In genomic region chr15:76904461-76905012, GRCh38 we compare ENCODE assay signal across 8 cellular contexts. TPM values are rescaled to one million over a fixed set of nuclear protein-coding genes. Genes with fewer than 3 reads are reported as not detected.
DNase-seq lines count a peak whose midpoint lies in the region; ATAC-seq, FAIRE-seq and TF ChIP-seq lines count a peak whose summit lies in the region.

No MANE protein-coding gene starts in this region.

- H3K4me3 ChIP-seq in SJSA1 (peak overlapping the region; percentile 84), bronchial epithelial cell (ENCODE audit: low read depth, low read length) (peak overlapping the region; percentile 98), smooth muscle cell (peak overlapping the region; percentile 98)

- FAIRE-seq in bronchial epithelial cell (lab: Jason Lieb, UNC), result no peak

- peak overlapping the region; percentile 88 for H2AFZ ChIP-seq in smooth muscle cell (ENCODE audit: low read depth)

- peak overlapping the region; percentile 87 for H3K4me3 Mint-ChIP-seq in activated CD4-positive, alpha-beta T cell treated with anti-CD3 and anti-CD28 coated beads for 36 hours

- peaks cover 34% of the 10 kb centered on the region for H3K4me1 Mint-ChIP-seq in activated CD4-positive, alpha-beta T cell treated with anti-CD3 and anti-CD28 coated beads for 36 hours

- H3K27me3 ChIP-seq in SJSA1 (replicated peaks) (no peaks in the 10 kb centered on the region), bronchial epithelial cell (ENCODE audit: control insufficient read depth, insufficient read depth, low read length) (no peaks in the 10 kb centered on the region), smooth muscle cell (ENCODE audit: low read depth) (no peaks in the 10 kb centered on the region)

- H3F3A ChIP-seq in smooth muscle cell (ENCODE audit: low read depth), result peaks cover 9% of the 10 kb centered on the region

- POLR2A ChIA-PET in activated CD4-positive, alpha-beta T cell treated with anti-CD3 and anti-CD28 coated beads for 36 hours (lab: Charles Lee), result no interaction called here

- no peak for ATAC-seq in activated CD4-positive, alpha-beta T cell treated with anti-CD3 and anti-CD28 coated beads for 36 hours
- peak; percentile 4 for ATAC-seq in HG03095 (IDR thresholded peaks at IDR 0.05; ENCODE audit: unreplicated experiment)

- peaks cover 9% of the 10 kb centered on the region for H3K79me2 ChIP-seq in smooth muscle cell (ENCODE audit: low read depth)

- H3K36me3 ChIP-seq in SJSA1, result peaks cover 5% of the 10 kb centered on the region
- no peaks in the 10 kb centered on the region for H3K36me3 ChIP-seq in bronchial epithelial cell (ENCODE audit: control insufficient read depth, insufficient read depth, low read length)
- no peaks in the 10 kb centered on the region for H3K36me3 ChIP-seq in smooth muscle cell (ENCODE audit: low read depth)

- CTCF ChIA-PET in activated CD4-positive, alpha-beta T cell treated with anti-CD3 and anti-CD28 coated beads for 36 hours (lab: Charles Lee), result interaction anchor here (0.6 to 1.5 kb wide), 4 partner anchors 13 to 115 kb away, joined by 3 to 4 read pairs (median 3); no protein-coding TSS in a partner anchor

- H3K9me3 Mint-ChIP-seq in activated CD4-positive, alpha-beta T cell treated with anti-CD3 and anti-CD28 coated beads for 36 hours (ENCODE audit: low read depth), result peaks cover 2% of the 10 kb centered on the region

- no peaks in the 10 kb centered on the region for H4K20me1 ChIP-seq in smooth muscle cell (ENCODE audit: low read depth)

- TF ChIP-seq CTCF in bronchial epithelial cell (IDR thresholded peaks at IDR 0.05; ENCODE audit: insufficient read depth, low read length, severe bottlenecking), result no peak
- TF ChIP-seq CTCF in smooth muscle cell (IDR thresholded peaks at IDR 0.05; ENCODE audit: borderline replicate concordance, insufficient read depth, poor library complexity, severe bottlenecking), result no peak

- peak overlapping the region; percentile 92 for H3K27ac Mint-ChIP-seq in activated CD4-positive, alpha-beta T cell treated with anti-CD3 and anti-CD28 coated beads for 36 hours

- peaks cover 3% of the 10 kb centered on the region for H3K36me3 Mint-ChIP-seq in activated CD4-positive, alpha-beta T cell treated with anti-CD3 and anti-CD28 coated beads for 36 hours (ENCODE audit: low read depth)

- H3K4me1 ChIP-seq in SJSA1 (replicated peaks) (peaks cover 11% of the 10 kb centered on the region), smooth muscle cell (ENCODE audit: low read depth) (peaks cover 9% of the 10 kb centered on the region)

- intact Hi-C loops in activated CD4-positive, alpha-beta T cell treated with anti-CD3 and anti-CD28 coated beads for 36 hours (cut with DNase I, micrococcal nuclease), result loop anchor here (1.0 to 5.0 kb wide), 7 partner anchors 27 to 594 kb away; partner anchors contain the start of genes RCN2 (in 2 of the 2), ETFA (in 1 of the 2), HMG20A (in 1 of the 2) and ISL2 (in 1 of the 2)

- H3K27ac ChIP-seq in SJSA1 (peak overlapping the region; percentile 49), smooth muscle cell (ENCODE audit: low read depth) (peak overlapping the region; percentile 74)

- H3K9ac ChIP-seq in smooth muscle cell (ENCODE audit: low read depth), result peak overlapping the region; percentile 86

- 4% methylated on average over 29 of the region's 29 CpGs for WGBS in smooth muscle cell (ENCODE audit: low lambda C conversion rate)

- no peaks in the 10 kb centered on the region for H3K27me3 Mint-ChIP-seq in activated CD4-positive, alpha-beta T cell treated with anti-CD3 and anti-CD28 coated beads for 36 hours

- peak overlapping the region; percentile 96 for H3K4me2 ChIP-seq in smooth muscle cell

- peak; percentile 42 for DNase-seq in activated CD4-positive, alpha-beta T cell treated with anti-CD3 and anti-CD28 coated beads for 36 hours
- no peak for DNase-seq in activated CD4-positive, alpha-beta T cell treated with anti-CD3 and anti-CD28 coated beads, Interleukin-2, amount 50 U/mL, for 4 hours
- DNase-seq in SJSA1 (ENCODE audit: low read depth in 1 of 2, low spot score in 2 of 2) (peak in 1 of 2 experiments; percentile 31), bronchial epithelial cell (ENCODE audit: low read depth) (peak; percentile 36), islet precursor cell (peak; percentile 75), smooth muscle cell (lab: John Stamatoyannopoulos, UW; ENCODE audit: unreplicated experiment) (no peak), DMS79 (lab: John Stamatoyannopoulos, UW) (no peak)

- H3K9me3 ChIP-seq in SJSA1 (replicated peaks) (no peaks in the 10 kb centered on the region; the same call in 1 of the 2 replicates), smooth muscle cell (replicated peaks; ENCODE audit: low read depth) (no peaks in the 10 kb centered on the region)

RNA-seq across cellular contexts. Expression of gene SCAPER, which starts 0.6 kb away (rescaled TPM):
- 10 to 100 TPM; 25.9 to 35.2 TPM for total RNA-seq in activated CD4-positive, alpha-beta T cell treated with anti-CD3 and anti-CD28 coated beads for 36 hours
- total RNA-seq in SJSA1 (2014; rRNA removed; shearing (Covaris generic)), result 4.6 and 10.2 TPM in 2 replicates
- total RNA-seq in bronchial epithelial cell (6.3 and 7.7 TPM in 2 replicates), smooth muscle cell (34.3 and 36.3 TPM in 2 replicates)
- 6.6 and 13.2 TPM in 2 replicates for polyA plus RNA-seq in smooth muscle cell

RNA-seq across cellular contexts. Expression of gene RCN2, which starts 27.0 kb away (rescaled TPM):
- total RNA-seq in activated CD4-positive, alpha-beta T cell treated with anti-CD3 and anti-CD28 coated beads for 36 hours, result 10 to 100 TPM; 16.6 to 18.9 TPM
- 135 and 145 TPM in 2 replicates for total RNA-seq in SJSA1 (2014; rRNA removed; shearing (Covaris generic))
- total RNA-seq in bronchial epithelial cell (51.6 and 60.6 TPM in 2 replicates), smooth muscle cell (200 and 230 TPM in 2 replicates)
- polyA plus RNA-seq in smooth muscle cell, result 146 and 190 TPM in 2 replicates

Comparison
In these comparisons a context has a peak if more than half of its experiments do, and no peak if none do; other contexts are left out.
1. DNase-seq: peak in activated CD4-positive, alpha-beta T cell treated with anti-CD3 and anti-CD28 coated beads for 36 hours (single experiment), bronchial epithelial cell (single experiment) and islet precursor cell (single experiment); none in activated CD4-positive, alpha-beta T cell treated with anti-CD3 and anti-CD28 coated beads, Interleukin-2, amount 50 U/mL, for 4 hours (0 of 2), smooth muscle cell (single experiment) and DMS79 (single experiment).
2. Peak in every context shown above with its lines, with median percentiles within 50 percentile points of each other: H3K4me3 ChIP-seq.